In genomic region chr2:160674076-160674630, GRCh38 we compare ENCODE assay signal across 31 cellular contexts.
DNase-seq lines count a peak whose midpoint lies in the region; ATAC-seq, FAIRE-seq and TF ChIP-seq lines count a peak whose summit lies in the region.
"Had no signal": no experiment of that assay in that cellular context is flagged by ENCODE, and none has a peak within 500 bp of the region (broad histone marks: within the 10 kb centered on the region; RNA-seq: fewer than 3 reads in every experiment).

No MANE protein-coding gene starts in this region.

- no peaks in the 10 kb centered on the region for H3K36me3 Mint-ChIP-seq in activated CD8-positive, alpha-beta T cell treated with anti-CD3 and anti-CD28 coated beads, Interleukin-2, amount 10 ng/mL, durations not matched to agents 7 days and 5 days (ENCODE audit: low read depth)
- no peaks in the 10 kb centered on the region for H3K36me3 Mint-ChIP-seq in activated CD8-positive, alpha-beta T cell treated with anti-CD3 and anti-CD28 coated beads for 36 hours (ENCODE audit: low read depth)
- H3K36me3 Mint-ChIP-seq in stimulated activated memory B cell treated with anti-CD40 and anti-IgM and Interleukin-4, amounts not matched to agents 10 μg/mL and 1 μg/mL and 100 μg/mL, for 72 hours = no peaks in the 10 kb centered on the region
- H3K36me3 Mint-ChIP-seq: natural killer cell treated with Interleukin-12 subunit alpha and Interleukin-12 subunit beta and Interleukin-15 and Interleukin-18, amount 100 ng/mL, for 72 hours had no signal

- no peak overlapping the region for H3K4me2 ChIP-seq in endothelial cell of umbilical vein (ENCODE audit: insufficient read depth, low read length)

- dilution Hi-C loops in endothelial cell of umbilical vein (cut with MboI; ENCODE audit: extremely low pct_ligation_motif_present, low sequenced_read_pairs) = no loop called here

- no peak for ATAC-seq in activated CD8-positive, alpha-beta T cell treated with anti-CD3 and anti-CD28 coated beads, Interleukin-2, amount 10 ng/mL, durations not matched to agents 7 days and 5 days
- ATAC-seq in activated CD8-positive, alpha-beta T cell treated with anti-CD3 and anti-CD28 coated beads for 36 hours = no peak
- no peak for ATAC-seq in stimulated activated memory B cell treated with anti-CD40 and anti-IgM and Interleukin-4, amounts not matched to agents 10 μg/mL and 1 μg/mL and 100 μg/mL, for 72 hours
- ATAC-seq: activated CD4-positive, alpha-beta T cell treated with anti-CD3 and anti-CD28 coated beads for 36 hours; natural killer cell treated with Interleukin-12 subunit alpha and Interleukin-12 subunit beta and Interleukin-15 and Interleukin-18, amount 100 ng/mL, for 72 hours had no signal

- no peaks in the 10 kb centered on the region for H3K9me3 ChIP-seq in endothelial cell of umbilical vein (replicated peaks; ENCODE audit: control insufficient read depth, insufficient read depth, low read length)
- H3K9me3 ChIP-seq: Peyer's patch, testis had no signal

- H3K9me1 ChIP-seq in endothelial cell of umbilical vein (replicated peaks; ENCODE audit: control insufficient read depth, extremely low read depth, insufficient read depth, low read length) = no peaks in the 10 kb centered on the region

- peaks cover 6% of the 10 kb centered on the region for H3K9me3 Mint-ChIP-seq in activated CD8-positive, alpha-beta T cell treated with anti-CD3 and anti-CD28 coated beads, Interleukin-2, amount 10 ng/mL, durations not matched to agents 7 days and 5 days (ENCODE audit: insufficient read depth)
- no peaks in the 10 kb centered on the region for H3K9me3 Mint-ChIP-seq in activated CD8-positive, alpha-beta T cell treated with anti-CD3 and anti-CD28 coated beads for 36 hours
- no peaks in the 10 kb centered on the region for H3K9me3 Mint-ChIP-seq in stimulated activated memory B cell treated with anti-CD40 and anti-IgM and Interleukin-4, amounts not matched to agents 10 μg/mL and 1 μg/mL and 100 μg/mL, for 72 hours
- H3K9me3 Mint-ChIP-seq: activated T-helper 2 cell treated with anti-CD3 and anti-CD28 coated beads, Interferon-gamma antibody, Interleukin-2, Interleukin-4, amounts not matched to agents 10 μg/mL and 5 μg/mL and 100 μg/mL, durations not matched to agents 14 hours and 24 hours and 36 hours; natural killer cell treated with Interleukin-12 subunit alpha and Interleukin-12 subunit beta and Interleukin-15 and Interleukin-18, amount 100 ng/mL, for 72 hours had no signal

- POLR2A ChIA-PET in activated CD8-positive, alpha-beta T cell treated with anti-CD3 and anti-CD28 coated beads, Interleukin-2, amount 10 ng/mL, durations not matched to agents 7 days and 5 days (lab: Charles Lee) = no interaction called here
- POLR2A ChIA-PET in activated CD8-positive, alpha-beta T cell treated with anti-CD3 and anti-CD28 coated beads for 36 hours (lab: Charles Lee) = interaction anchor here (1.1 kb wide), 1 partner anchor 21 kb away, joined by 4 read pairs; no protein-coding TSS in a partner anchor
- POLR2A ChIA-PET in endothelial cell of umbilical vein (lab: Charles Lee) = no interaction called here

- no peak overlapping the region for H3K9ac ChIP-seq in endothelial cell of umbilical vein (replicated peaks; ENCODE audit: extremely low read depth, insufficient read depth, low read length)

- TF ChIP-seq POLR2A in endothelial cell of umbilical vein (IDR thresholded peaks at IDR 0.05; ENCODE audit: low read depth, low read length) = no peak

- peak; percentile 67 for FAIRE-seq in endothelial cell of umbilical vein (lab: Jason Lieb, UNC)
- FAIRE-seq: G401.6, HTR-8/SVneo had no signal

- no peaks in the 10 kb centered on the region for H3K27me3 ChIP-seq in endothelial cell of umbilical vein (ENCODE audit: control insufficient read depth in 2 of 2, insufficient read depth in 2 of 2, low read length in 2 of 2)
- H3K27me3 ChIP-seq: Peyer's patch, testis had no signal

- no peak overlapping the region for H2AFZ ChIP-seq in endothelial cell of umbilical vein (ENCODE audit: low read depth, low read length)

- no peak overlapping the region for H3K27ac ChIP-seq in endothelial cell of umbilical vein (ENCODE audit: insufficient read depth, low read depth, low read length)
- H3K27ac ChIP-seq: epithelial cell of prostate, Peyer's patch, testis had no signal

- H4K20me1 ChIP-seq in endothelial cell of umbilical vein (replicated peaks; ENCODE audit: control insufficient read depth, extremely low read depth, insufficient read depth, low read length) = no peaks in the 10 kb centered on the region

- intact Hi-C loops in activated CD8-positive, alpha-beta T cell treated with anti-CD3 and anti-CD28 coated beads for 36 hours (cut with micrococcal nuclease) = no loop called here
- intact Hi-C loops in endothelial cell of umbilical vein (cut with micrococcal nuclease) = no loop called here

- no peaks in the 10 kb centered on the region for H3K4me1 ChIP-seq in endothelial cell of umbilical vein (ENCODE audit: control insufficient read depth, extremely low read depth, insufficient read depth, low read length)
- H3K4me1 ChIP-seq: Peyer's patch, testis had no signal

- no TSS peak for BruUV-seq in endothelial cell of umbilical vein (replicated peaks; lab: Mats Ljungman, UMichigan)

- no peak for TF ChIP-seq CTCF in activated CD8-positive, alpha-beta T cell treated with anti-CD3 and anti-CD28 coated beads for 36 hours (IDR thresholded peaks at IDR 0.05)
- TF ChIP-seq CTCF in endothelial cell of umbilical vein (IDR thresholded peaks at IDR 0.05; ENCODE audit: extremely low read depth in 1 of 2, insufficient read depth in 1 of 2, low read depth in 1 of 2, low read length in 2 of 2) = no peak

- peaks cover 4% of the 10 kb centered on the region for H3K4me1 Mint-ChIP-seq in activated CD8-positive, alpha-beta T cell treated with anti-CD3 and anti-CD28 coated beads, Interleukin-2, amount 10 ng/mL, durations not matched to agents 7 days and 5 days (ENCODE audit: low read depth)
- H3K4me1 Mint-ChIP-seq in activated CD8-positive, alpha-beta T cell treated with anti-CD3 and anti-CD28 coated beads for 36 hours (ENCODE audit: low read depth) = no peaks in the 10 kb centered on the region
- H3K4me1 Mint-ChIP-seq in stimulated activated memory B cell treated with anti-CD40 and anti-IgM and Interleukin-4, amounts not matched to agents 10 μg/mL and 1 μg/mL and 100 μg/mL, for 72 hours = no peaks in the 10 kb centered on the region
- H3K4me1 Mint-ChIP-seq: activated CD4-positive, alpha-beta T cell treated with anti-CD3 and anti-CD28 coated beads for 36 hours had no signal

- no peaks in the 10 kb centered on the region for H3K79me2 ChIP-seq in endothelial cell of umbilical vein (ENCODE audit: control insufficient read depth, insufficient read depth, low read length)

- peak overlapping the region; percentile 64 for H3K27ac Mint-ChIP-seq in activated CD8-positive, alpha-beta T cell treated with anti-CD3 and anti-CD28 coated beads, Interleukin-2, amount 10 ng/mL, durations not matched to agents 7 days and 5 days
- H3K27ac Mint-ChIP-seq in activated CD8-positive, alpha-beta T cell treated with anti-CD3 and anti-CD28 coated beads for 36 hours = no peak overlapping the region
- H3K27ac Mint-ChIP-seq in stimulated activated memory B cell treated with anti-CD40 and anti-IgM and Interleukin-4, amounts not matched to agents 10 μg/mL and 1 μg/mL and 100 μg/mL, for 72 hours = no peak overlapping the region
- H3K27ac Mint-ChIP-seq: activated CD4-positive, alpha-beta T cell treated with anti-CD3 and anti-CD28 coated beads for 36 hours; activated T-helper 2 cell treated with anti-CD3 and anti-CD28 coated beads, Interferon-gamma antibody, Interleukin-2, Interleukin-4, amounts not matched to agents 10 μg/mL and 5 μg/mL and 100 μg/mL, durations not matched to agents 14 hours and 24 hours and 36 hours; natural killer cell treated with Interleukin-12 subunit alpha and Interleukin-12 subunit beta and Interleukin-15 and Interleukin-18, amount 100 ng/mL, for 72 hours; stimulated activated naive CD8-positive, alpha-beta T cell treated with anti-CD3 and anti-CD28 coated beads, Interleukin-15, Interleukin-2, amounts not matched to agents 100 ng/mL and 50 ng/mL, for 24 hours had no signal

- H3K4me3 ChIP-seq in endothelial cell of umbilical vein (replicated peaks in 1 of 3; ENCODE audit: insufficient read depth in 1 of 3, low read depth in 1 of 3, low read length in 3 of 3) = no peak overlapping the region
- H3K4me3 ChIP-seq: lung, Peyer's patch, testis had no signal

- CTCF ChIA-PET in activated CD8-positive, alpha-beta T cell treated with anti-CD3 and anti-CD28 coated beads, Interleukin-2, amount 10 ng/mL, durations not matched to agents 7 days and 5 days (lab: Charles Lee) = no interaction called here
- CTCF ChIA-PET in activated CD8-positive, alpha-beta T cell treated with anti-CD3 and anti-CD28 coated beads for 36 hours (lab: Charles Lee) = interaction anchor here (1.1 kb wide), 1 partner anchor 296 kb away, joined by 3 read pairs; no protein-coding TSS in a partner anchor
- CTCF ChIA-PET in endothelial cell of umbilical vein (lab: Charles Lee) = interaction anchor here (0.8 to 1.8 kb wide), 6 partner anchors 8 to 422 kb away, joined by 3 to 6 read pairs (median 3); no protein-coding TSS in a partner anchor

- no peak for DNase-seq in activated CD8-positive, alpha-beta T cell treated with anti-CD3 and anti-CD28 coated beads, Interleukin-2, amount 10 ng/mL, durations not matched to agents 7 days and 5 days
- no peak for DNase-seq in activated CD8-positive, alpha-beta T cell treated with anti-CD3 and anti-CD28 coated beads for 36 hours
- DNase-seq in NCI-H524 (lab: John Stamatoyannopoulos, UW) (peak; percentile 52 to 85), endothelial cell of umbilical vein (ENCODE audit: low read depth, low spot score) (peak; percentile 62), retina (peak; percentile 17), CD1c-positive myeloid dendritic cell (ENCODE audit: extremely low spot score) (no peak), UCSD-AML1 (lab: John Stamatoyannopoulos, UW; ENCODE audit: unreplicated experiment) (no peak)
- DNase-seq: 8988T; activated CD4-positive, alpha-beta T cell treated with anti-CD3 and anti-CD28 coated beads for 36 hours; activated naive CD4-positive, alpha-beta T cell treated with anti-CD3 and anti-CD28 coated beads, Interleukin-2, amount 50 U/mL, for 16 hours; activated T-cell treated with anti-CD3 and anti-CD28 coated beads for 4 hours; C1 segment of cervical spinal cord; COR-L47; head of caudate nucleus; KBM-7; NCI-H1105 treated with DMSO at 0.1 percent for 48 hours; NCI-H187 treated with DMSO at 0.1 percent for 48 hours; NCI-H526 treated with DMSO at 0.1 percent for 48 hours; Peyer's patch; SHP77 treated with DMSO at 0.1 percent for 48 hours; small intestine; T-helper 2 cell; testis had no signal

- H3K4me3 Mint-ChIP-seq in activated CD8-positive, alpha-beta T cell treated with anti-CD3 and anti-CD28 coated beads, Interleukin-2, amount 10 ng/mL, durations not matched to agents 7 days and 5 days = no peak overlapping the region
- H3K4me3 Mint-ChIP-seq in activated CD8-positive, alpha-beta T cell treated with anti-CD3 and anti-CD28 coated beads for 36 hours = no peak overlapping the region
- no peak overlapping the region for H3K4me3 Mint-ChIP-seq in stimulated activated memory B cell treated with anti-CD40 and anti-IgM and Interleukin-4, amounts not matched to agents 10 μg/mL and 1 μg/mL and 100 μg/mL, for 72 hours
- H3K4me3 Mint-ChIP-seq: activated CD4-positive, alpha-beta T cell treated with anti-CD3 and anti-CD28 coated beads for 36 hours; natural killer cell treated with Interleukin-12 subunit alpha and Interleukin-12 subunit beta and Interleukin-15 and Interleukin-18, amount 100 ng/mL, for 72 hours; stimulated activated naive CD8-positive, alpha-beta T cell treated with anti-CD3 and anti-CD28 coated beads, Interleukin-15, Interleukin-2, amounts not matched to agents 100 ng/mL and 50 ng/mL, for 24 hours had no signal

- peaks cover 3% of the 10 kb centered on the region for H3K27me3 Mint-ChIP-seq in activated CD8-positive, alpha-beta T cell treated with anti-CD3 and anti-CD28 coated beads, Interleukin-2, amount 10 ng/mL, durations not matched to agents 7 days and 5 days (ENCODE audit: low read depth)
- no peaks in the 10 kb centered on the region for H3K27me3 Mint-ChIP-seq in activated CD8-positive, alpha-beta T cell treated with anti-CD3 and anti-CD28 coated beads for 36 hours
- H3K27me3 Mint-ChIP-seq in stimulated activated memory B cell treated with anti-CD40 and anti-IgM and Interleukin-4, amounts not matched to agents 10 μg/mL and 1 μg/mL and 100 μg/mL, for 72 hours = no peaks in the 10 kb centered on the region
- H3K27me3 Mint-ChIP-seq: activated CD4-positive, alpha-beta T cell treated with anti-CD3 and anti-CD28 coated beads for 36 hours; stimulated activated naive CD8-positive, alpha-beta T cell treated with anti-CD3 and anti-CD28 coated beads, Interleukin-15, Interleukin-2, amounts not matched to agents 100 ng/mL and 50 ng/mL, for 24 hours had no signal

- no peaks in the 10 kb centered on the region for H3K36me3 ChIP-seq in endothelial cell of umbilical vein (ENCODE audit: control insufficient read depth in 2 of 2, extremely low read depth in 1 of 2, insufficient read depth in 2 of 2, low read length in 2 of 2)
- H3K36me3 ChIP-seq: Peyer's patch had no signal

Comparison
In these comparisons a context has a peak if more than half of its experiments do, and no peak if none do; other contexts are left out.
1. DNase-seq: peak in NCI-H524 (2 of 2), endothelial cell of umbilical vein (single experiment) and retina (single experiment); none in activated CD8-positive, alpha-beta T cell treated with anti-CD3 and anti-CD28 coated beads, Interleukin-2, amount 10 ng/mL, durations not matched to agents 7 days and 5 days (single experiment), activated CD8-positive, alpha-beta T cell treated with anti-CD3 and anti-CD28 coated beads for 36 hours (single experiment), CD1c-positive myeloid dendritic cell (single experiment) and UCSD-AML1 (single experiment).